Comparison of ENCODE assay signal across 21 cellular contexts in genomic region chr13:98942997-98943396, GRCh38. TPM values are rescaled to one million over a fixed set of nuclear protein-coding genes. Genes with fewer than 3 reads are reported as not detected.
A peak's percentile ranks its signal among the peaks of the same experiment; 100 is the strongest.
DNase-seq lines count a peak whose midpoint lies in the region; ATAC-seq, FAIRE-seq and TF ChIP-seq lines count a peak whose summit lies in the region.
"Had no signal": no experiment of that assay in that cellular context is flagged by ENCODE, and none has a peak within 500 bp of the region (broad histone marks: within the 10 kb centered on the region; RNA-seq: fewer than 3 reads in every experiment).

No MANE protein-coding gene starts in this region.

- H3K4me3 ChIP-seq in right atrium auricular region: no peak overlapping the region
- no peak overlapping the region for H3K4me3 ChIP-seq in H1 (ENCODE audit: extremely low read depth in 1 of 4, insufficient read depth in 2 of 4, low read depth in 3 of 4, low read length in 4 of 4)
- H3K4me3 ChIP-seq in fibroblast of the aortic adventitia (ENCODE audit: low read depth, low read length): no peak overlapping the region
- no peak overlapping the region for H3K4me3 ChIP-seq in spleen
- H3K4me3 ChIP-seq: SJSA1 had no signal

- H4K20me1 ChIP-seq in H1 (replicated peaks in 1 of 2; ENCODE audit: control insufficient read depth in 1 of 2, insufficient read depth in 2 of 2, low read length in 2 of 2): no peaks in the 10 kb centered on the region

- no peak for TF ChIP-seq CTCF in right atrium auricular region (IDR thresholded peaks at IDR 0.05)
- TF ChIP-seq CTCF in H1 (IDR thresholded peaks at IDR 0.05; ENCODE audit: control extremely low read depth in 1 of 3, insufficient read depth in 1 of 3, low read depth in 1 of 3, low read length in 3 of 3): no peak
- no peak for TF ChIP-seq CTCF in fibroblast of the aortic adventitia (IDR thresholded peaks at IDR 0.05; ENCODE audit: insufficient read depth, low read length)
- TF ChIP-seq CTCF in spleen (IDR thresholded peaks at IDR 0.05 in 8 of 11, conservative IDR thresholded peaks at IDR 0.05 in 3 of 11): no peak

- no peak overlapping the region for H2BK20ac ChIP-seq in H1 (ENCODE audit: low read length)

- H3K14ac ChIP-seq in H1 (ENCODE audit: insufficient read length): no peak overlapping the region

- H2BK15ac ChIP-seq in H1 (ENCODE audit: low read length): peak overlapping the region; percentile 21; the same call in 1 of the 2 replicates

- H3K9me3 ChIP-seq in right atrium auricular region (no peaks in the 10 kb centered on the region), H1 (ENCODE audit: insufficient read depth in 2 of 2, low read depth in 1 of 2, low read length in 1 of 2) (no peaks in the 10 kb centered on the region), spleen (no peaks in the 10 kb centered on the region)

- intact Hi-C loops in Right ventricle myocardium superior (cut with DNase I): no loop called here
- intact Hi-C loops in spleen (cut with DNase I; ENCODE audit: low total_unique reads): no loop called here

- H2BK12ac ChIP-seq in H1 (ENCODE audit: low read depth, low read length): no peak overlapping the region

- TF ChIP-seq RAD21 in H1 (IDR thresholded peaks at IDR 0.05 in 1 of 2, conservative IDR thresholded peaks at IDR 0.05 in 1 of 2; ENCODE audit: low read depth in 2 of 2, low read length in 2 of 2): no peak

- no peak overlapping the region for H3K4me2 ChIP-seq in H1 (ENCODE audit: insufficient read depth in 1 of 2, low read depth in 2 of 2, low read length in 2 of 2)

- no peak for FAIRE-seq in H1 (lab: Jason Lieb, UNC)
- FAIRE-seq in H54 (lab: Jason Lieb, UNC): no peak
- FAIRE-seq: GM12891 had no signal

- no peak overlapping the region for H2AFZ ChIP-seq in H1 (ENCODE audit: low read length)

- no peak overlapping the region for H4K91ac ChIP-seq in H1 (replicated peaks; ENCODE audit: insufficient read length, low read length)

- H3K4ac ChIP-seq in H1 (replicated peaks; ENCODE audit: insufficient read length, low read depth, low read length): no peak overlapping the region

- no peaks in the 10 kb centered on the region for H3K79me1 ChIP-seq in H1 (ENCODE audit: low read depth, low read length)

- no peak overlapping the region for H3K18ac ChIP-seq in H1 (ENCODE audit: extremely low read depth, low read length)

- no peaks in the 10 kb centered on the region for H3K23me2 ChIP-seq in H1 (ENCODE audit: low read depth, low read length)

- no peak overlapping the region for H4K8ac ChIP-seq in H1 (ENCODE audit: extremely low read depth, insufficient read depth, low read length)

- DNase-seq in Right ventricle myocardium superior: no peak
- no peak for DNase-seq in right atrium auricular region (ENCODE audit: low spot score)
- DNase-seq in H1 (ENCODE audit: low read depth in 1 of 2, low spot score in 2 of 2): no peak
- peak; percentile 54 for DNase-seq in fibroblast of the aortic adventitia (ENCODE audit: low read depth)
- DNase-seq in spleen: peak; percentile 13
- DNase-seq in NCI-H1436 treated with DMSO at 0.1 percent for 48 hours (lab: John Stamatoyannopoulos, UW): no peak
- no peak for DNase-seq in H54 (ENCODE audit: insufficient read length, low spot score)
- DNase-seq in RKO (ENCODE audit: low spot score): no peak
- DNase-seq: 8988T, C1 segment of cervical spinal cord, DMS79 treated with DMSO at 0.1 percent for 48 hours, H9, KBM-7, MV-4-11, NCI-H1417, NCI-H1930, NCI-H446, OCI-M1 had no signal

- WGBS in H1 (ENCODE audit: extremely low coverage in 1 of 2, insufficient coverage in 1 of 2, insufficient read length in 1 of 2, insufficient replicate concordance in 2 of 2, low coverage in 1 of 2, low lambda C conversion rate in 2 of 2, missing lambda C conversion rate in 1 of 2), 2 experiments: 91% methylated on average over 3 of the region's 3 CpGs; no CpG with 5 or more reads in 1 of the 2 experiments
- 92 to 98% (median 97%) methylated on average over 3 of the region's 3 CpGs for WGBS in spleen, 5 donors

- peaks cover 0 to 41% of the 10 kb centered on the region in 2 donors for H3K4me1 ChIP-seq in right atrium auricular region
- peaks cover 1 to 11% (median 9%) of the 10 kb centered on the region in 4 experiments for H3K4me1 ChIP-seq in H1 (replicated peaks in 1 of 4; ENCODE audit: control insufficient read depth in 3 of 4, insufficient read depth in 4 of 4, low read length in 3 of 4)
- H3K4me1 ChIP-seq in spleen: peaks cover 0 to 11% (median 0%) of the 10 kb centered on the region in 6 donors
- H3K4me1 ChIP-seq: SJSA1 had no signal

- no peak overlapping the region for H2BK5ac ChIP-seq in H1 (ENCODE audit: low read depth, low read length)

- H3K79me2 ChIP-seq in H1 (ENCODE audit: control insufficient read depth in 1 of 2, insufficient read depth in 2 of 2, low read length in 2 of 2): no peaks in the 10 kb centered on the region

- no peak overlapping the region for H3K9ac ChIP-seq in H1 (replicated peaks in 1 of 4; ENCODE audit: extremely low read depth in 1 of 4, low read depth in 3 of 4, low read length in 3 of 4)

- no peak overlapping the region for H2BK120ac ChIP-seq in H1 (replicated peaks; ENCODE audit: low read depth, low read length)

- H4K5ac ChIP-seq in H1 (ENCODE audit: insufficient read length, low read depth, low read length): no peak overlapping the region

- H3K56ac ChIP-seq in H1 (replicated peaks; ENCODE audit: insufficient read length, low read depth, low read length): no peak overlapping the region

- peak; percentile 8 for ATAC-seq in Right ventricle myocardium superior (ENCODE audit: poor library complexity)

- TF ChIP-seq POLR2A in H1 (IDR thresholded peaks at IDR 0.05; ENCODE audit: control extremely low read depth in 1 of 2, low read depth in 2 of 2, low read length in 2 of 2) (no peak), spleen (IDR thresholded peaks at IDR 0.05) (no peak), H54 (IDR thresholded peaks at IDR 0.05; ENCODE audit: low read depth, low read length) (no peak)

- no peak overlapping the region for H2AK5ac ChIP-seq in H1 (ENCODE audit: low read depth, low read length)

- no peak overlapping the region for H3K27ac ChIP-seq in right atrium auricular region
- H3K27ac ChIP-seq in H1 (ENCODE audit: low read depth, low read length): no peak overlapping the region
- no peak overlapping the region for H3K27ac ChIP-seq in spleen
- H3K27ac ChIP-seq: RWPE1, SJSA1 had no signal

- no peak overlapping the region for H3K23ac ChIP-seq in H1 (ENCODE audit: insufficient read length)

- TF ChIP-seq EP300 in H1 (IDR thresholded peaks at IDR 0.05; ENCODE audit: borderline replicate concordance in 1 of 2, low read depth in 2 of 2, low read length in 2 of 2): no peak

- POLR2A ChIA-PET in H1 (lab: Charles Lee; ENCODE audit: partially characterized antibody): interaction anchor here (0.7 to 1.2 kb wide), 2 partner anchors 10 to 38 kb away, joined by 3 read pairs; no protein-coding TSS in a partner anchor

- H3K36me3 ChIP-seq in right atrium auricular region: no peaks in the 10 kb centered on the region
- no peaks in the 10 kb centered on the region for H3K36me3 ChIP-seq in H1 (ENCODE audit: control insufficient read depth in 2 of 4, insufficient read depth in 4 of 4, low read length in 3 of 4)
- H3K36me3 ChIP-seq in spleen: no peaks in the 10 kb centered on the region
- H3K36me3 ChIP-seq: SJSA1 had no signal

- CTCF ChIA-PET in H1 (lab: Charles Lee; ENCODE audit: partially characterized antibody): no interaction called here

- no peaks in the 10 kb centered on the region for H3K27me3 ChIP-seq in right atrium auricular region
- no peaks in the 10 kb centered on the region for H3K27me3 ChIP-seq in H1 (replicated peaks in 1 of 4; ENCODE audit: control insufficient read depth in 3 of 4, extremely low read depth in 1 of 4, insufficient read depth in 3 of 4, low read length in 3 of 4)
- no peaks in the 10 kb centered on the region for H3K27me3 ChIP-seq in spleen (replicated peaks in 1 of 7)
- H3K27me3 ChIP-seq: SJSA1 had no signal

TF ChIP-seq in H1, 55 proteins besides CTCF, POLR2A, EP300 and RAD21:
- TF ChIP-seq ATF2 (IDR thresholded peaks at IDR 0.05; ENCODE audit: low read length) (no peak), E2F6 (IDR thresholded peaks at IDR 0.05) (no peak)

RNA-seq across cellular contexts. Expression of gene DOCK9, which starts 34.9 kb away (rescaled TPM):
- total RNA-seq in Right ventricle myocardium superior: 28.3 TPM
- total RNA-seq in right atrium auricular region: 10 to 100 TPM; 79.6 to 80.5 TPM
- total RNA-seq in H1 (2021; fragmentation: NEBNext Ultra II Directional; extraction: Animal tissue kit (Norgen Biotek cat#: 25700)): 31.5 and 35.4 TPM in 2 replicates
- 18.7 and 21.6 TPM in 2 replicates for polyA plus RNA-seq in H1 (2011; rRNA removed)
- polyA plus RNA-seq in H1 (2011; cell fraction: cytosol; rRNA removed): 24.3 TPM
- 23.9 TPM for polyA plus RNA-seq in H1 (2011; cell fraction: nucleus; rRNA removed)
- polyA plus RNA-seq in H1 (2012, experiment 1 of 2): 26.9 to 34.3 TPM (median 27.8 TPM) in 4 replicates
- 1.2 TPM for polyA plus RNA-seq in H1 (2012, experiment 2 of 2)
- 14.1 TPM for polyA plus RNA-seq in H1 (2013, experiment 1 of 2)
- polyA plus RNA-seq in H1 (2013, experiment 2 of 2): 13.7 TPM
- 43.4 and 72.7 TPM in 2 replicates for polyA minus RNA-seq in H1 (2011; rRNA and poly(A)+ RNA removed)
- 24.7 TPM for polyA minus RNA-seq in H1 (2011; cell fraction: cytosol; rRNA and poly(A)+ RNA removed)
- polyA minus RNA-seq in H1 (2011; cell fraction: nucleus; rRNA and poly(A)+ RNA removed): 64.1 TPM
- total RNA-seq in fibroblast of the aortic adventitia (ENCODE audit: low replicate concordance): 10.8 and 28.1 TPM in 2 replicates
- total RNA-seq in spleen: 10 to 100 TPM; 46.5 to 53.3 (median 48.3) TPM
- polyA plus RNA-seq in spleen: 10 to 100 TPM in 1 of 3 donors, 1 to 10 TPM in 2; 6.9 to 14.9 (median 9.9) TPM

Comparison
In these comparisons a context has a peak if more than half of its experiments do, and no peak if none do; other contexts are left out.
1. DNase-seq: peak in fibroblast of the aortic adventitia (single experiment) and spleen (single experiment); none in Right ventricle myocardium superior (single experiment), right atrium auricular region (single experiment), H1 (0 of 2), NCI-H1436 treated with DMSO at 0.1 percent for 48 hours (single experiment), H54 (single experiment) and RKO (single experiment).